Comparison of ENCODE assay signal across 8 cellular contexts in the genomic region with DNA sequence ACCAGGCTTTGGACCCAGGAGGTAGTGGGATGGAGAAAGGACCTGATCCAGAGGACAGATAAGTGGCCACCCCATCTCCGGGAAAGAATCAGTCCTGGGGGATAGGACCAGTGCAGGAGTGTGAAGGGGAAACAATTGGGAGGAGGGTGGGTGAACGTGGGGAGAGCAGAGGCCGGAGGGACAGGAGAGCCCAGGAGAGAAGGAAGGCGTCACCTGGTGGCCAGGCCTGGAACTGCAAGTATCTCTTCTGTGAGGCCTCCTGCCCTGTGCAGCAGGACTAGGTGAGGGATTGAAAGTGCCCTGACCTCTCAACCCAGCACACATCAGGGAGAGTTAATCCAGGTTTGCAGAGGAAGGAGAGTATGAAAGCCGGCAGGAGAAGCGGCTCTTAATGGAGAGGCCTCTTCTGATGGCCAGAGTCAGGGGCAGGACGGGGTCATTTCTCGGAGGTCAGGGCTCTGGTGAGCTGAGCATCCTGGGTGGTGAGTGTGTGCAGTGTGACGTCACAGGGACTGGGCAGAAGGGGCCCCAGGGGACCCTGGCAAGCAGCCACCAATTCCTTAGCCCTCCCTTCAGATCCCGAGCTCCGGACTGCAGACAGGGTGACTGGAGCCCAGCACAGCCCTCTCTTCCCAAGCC. TPM values are rescaled to one million over a fixed set of nuclear protein-coding genes. Genes with fewer than 3 reads are reported as not detected.
DNase-seq lines count a peak whose midpoint lies in the region; ATAC-seq and TF ChIP-seq lines count a peak whose summit lies in the region.

No MANE protein-coding gene starts in this region.

- no peaks in the 10 kb centered on the region for H3K36me3 ChIP-seq in right atrium auricular region

- intact Hi-C loops in sciatic nerve (cut with DNase I) = loop anchor here (10.0 kb wide), 1 partner anchor 153 kb away; no protein-coding TSS in a partner anchor

- H3K27me3 ChIP-seq in right atrium auricular region = no peaks in the 10 kb centered on the region

- H3K4me3 ChIP-seq in right atrium auricular region = no peak overlapping the region

- H3K27ac ChIP-seq in right atrium auricular region = no peak overlapping the region

- peak; percentile 93 to 95 for TF ChIP-seq CTCF in right atrium auricular region (IDR thresholded peaks at IDR 0.05)

- peak; percentile 7 for DNase-seq in DMS79 treated with DMSO at 0.1 percent for 48 hours (lab: John Stamatoyannopoulos, UW)
- no peak for DNase-seq in DMS79 (lab: John Stamatoyannopoulos, UW)
- DNase-seq in NCI-H1105 (lab: John Stamatoyannopoulos, UW) = peak; percentile 67
- DNase-seq in T-helper 1 cell = peak; percentile 18 to 57 (median 42)
- DNase-seq in amygdala (lab: John Stamatoyannopoulos, UW) = peak in 42 of 56 donors; percentile 4 to 79 (median 27)
- peak; percentile 80 for DNase-seq in right atrium auricular region (ENCODE audit: low spot score)
- DNase-seq in sciatic nerve (ENCODE audit: low spot score) = peak; percentile 89

- no peaks in the 10 kb centered on the region for H3K9me3 ChIP-seq in right atrium auricular region

- ATAC-seq in sciatic nerve = peak; percentile 77
- ATAC-seq in HG03520 (IDR thresholded peaks at IDR 0.05; ENCODE audit: unreplicated experiment) = no peak

- peaks cover 0 to 11% of the 10 kb centered on the region in 2 donors for H3K4me1 ChIP-seq in right atrium auricular region

RNA-seq across cellular contexts. Expression of a gene that starts 9.2 kb away (rescaled TPM):
- 1 to 10 TPM; 1.4 to 8.8 TPM for total RNA-seq in right atrium auricular region
- 0.76 TPM for total RNA-seq in sciatic nerve

RNA-seq across cellular contexts. Expression of a gene that starts 13.2 kb away (rescaled TPM):
- total RNA-seq in right atrium auricular region (100 to 1,000 TPM in 1 of 2 donors, 10 to 100 TPM in 1; 17.5 to 177 TPM), sciatic nerve (0.22 TPM)

RNA-seq across cellular contexts. Expression of a gene that starts 30.8 kb away (rescaled TPM):
- total RNA-seq in right atrium auricular region (over 10,000 TPM in 1 of 2 donors, 1,000 to 10,000 TPM in 1; 4,112 to 12,321 TPM), sciatic nerve (63.7 TPM)

Comparison
In these comparisons a context has a peak if more than half of its experiments do, and no peak if none do; other contexts are left out.
1. RNA of a gene that starts 13.2 kb away (total RNA-seq): 17.5 to 177 TPM in right atrium auricular region; 0.22 TPM in sciatic nerve (single experiment); every median in the first group is over 10 times any median in the second.
2. RNA of a gene that starts 30.8 kb away (total RNA-seq): 4,112 to 12,321 TPM in right atrium auricular region; 63.7 TPM in sciatic nerve (single experiment); every median in the first group is over 10 times any median in the second.